In the genomic region with DNA sequence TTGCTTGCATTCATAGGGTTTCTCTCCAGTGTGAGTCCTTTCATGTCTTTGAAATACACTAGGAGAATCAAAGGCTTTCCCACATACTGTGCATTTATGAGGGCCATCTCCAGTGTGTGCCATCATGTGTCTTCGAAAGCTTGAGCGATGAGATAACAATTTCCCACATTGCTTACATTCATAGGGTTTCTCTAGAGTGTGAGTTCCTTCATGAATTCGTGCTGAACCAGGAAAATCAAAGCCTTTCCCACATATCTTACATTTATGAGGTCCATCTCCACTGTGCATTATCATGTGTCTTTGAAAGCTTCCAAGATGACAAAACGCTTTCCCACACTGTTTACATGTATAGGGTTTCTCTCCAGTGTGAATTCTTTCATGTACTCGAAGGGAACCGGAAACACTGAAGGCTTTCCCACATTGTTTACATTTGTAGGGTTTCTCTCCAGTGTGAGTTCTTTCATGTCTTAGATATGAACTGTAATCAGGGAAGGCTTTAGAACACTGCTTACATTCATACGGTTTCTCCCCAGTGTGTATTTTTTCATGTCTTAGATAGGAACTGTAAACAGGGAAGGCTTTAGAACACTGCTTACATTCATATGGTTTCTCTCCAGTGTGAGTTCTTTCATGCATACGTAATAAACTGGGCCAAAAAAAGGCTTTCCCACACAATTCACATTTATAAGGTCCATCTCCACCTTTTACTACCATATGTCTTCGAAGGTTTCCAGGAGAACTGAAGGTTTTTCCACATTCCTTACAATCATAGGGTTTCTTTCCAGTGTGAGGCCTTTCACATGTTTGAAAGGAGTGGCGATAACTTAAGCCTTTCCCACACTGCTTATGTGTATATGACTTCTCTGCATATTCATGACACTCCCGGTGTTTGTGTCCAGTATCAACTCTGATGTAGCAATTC, we compare ENCODE assay signal across 25 cellular contexts. TPM values are rescaled to one million over a fixed set of nuclear protein-coding genes. Genes with fewer than 3 reads are reported as not detected.
DNase-seq lines count a peak whose midpoint lies in the region; ATAC-seq lines count a peak whose summit lies in the region.
"Had no signal": no experiment of that assay in that cellular context is flagged by ENCODE, and none has a peak within 500 bp of the region (broad histone marks: within the 10 kb centered on the region; RNA-seq: fewer than 3 reads in every experiment).

No MANE protein-coding gene starts in this region.

- peaks cover 80 to 82% of the 10 kb centered on the region in 2 donors for H3K9me3 ChIP-seq in duodenal mucosa (ENCODE audit: control insufficient read depth in 1 of 2, low read length in 2 of 2)

- H3K36me3 ChIP-seq in duodenal mucosa (ENCODE audit: control insufficient read depth in 1 of 2, insufficient read depth in 2 of 2, low read length in 2 of 2) = peaks cover 54 to 68% of the 10 kb centered on the region in 2 donors
- peaks cover 9% of the 10 kb centered on the region for H3K36me3 ChIP-seq in mesendoderm (ENCODE audit: control insufficient read depth, insufficient read depth, low read length)

- DNase-seq in Caki2 (ENCODE audit: low read depth) = peak; percentile 26
- DNase-seq in OCI-M1 (lab: John Stamatoyannopoulos, UW) = peak; percentile 53
- peak; percentile 34 for DNase-seq in mesendoderm
- no peak for DNase-seq in NCI-H226
- no peak for DNase-seq in GM03348 (ENCODE audit: low spot score)
- no peak for DNase-seq in NCI-H146 treated with DMSO at 0.1 percent for 48 hours (lab: John Stamatoyannopoulos, UW; ENCODE audit: unreplicated experiment)
- DNase-seq: activated CD4-positive, alpha-beta T cell treated with anti-CD3 and anti-CD28 coated beads for 36 hours; activated naive CD4-positive, alpha-beta T cell; activated T-cell treated with anti-CD3 and anti-CD28 coated beads, Interleukin-2, amount 50 U/mL, for 4 hours; amniotic stem cell; central memory CD4-positive, alpha-beta T cell; head of caudate nucleus; left cardiac atrium; natural killer cell; NCI-H1105; NCI-H2029; NCI-H446; PC-9; stimulated activated CD4-positive, alpha-beta T cell treated with anti-CD3 and anti-CD28 coated beads, Interleukin-4, amount 100 ng/mL, for 4 hours; stimulated activated naive CD8-positive, alpha-beta T cell treated with anti-CD3 and anti-CD28 coated beads, Interleukin-15, amount 100 ng/mL, for 72 hours; tibial artery had no signal

- H4K8ac ChIP-seq in mesendoderm (ENCODE audit: low read depth, low read length) = no peak overlapping the region

- no peak overlapping the region for H3K23ac ChIP-seq in mesendoderm (ENCODE audit: low read length)

- no peak overlapping the region for H3K4me2 ChIP-seq in mesendoderm (ENCODE audit: low read length)
- H3K4me2 ChIP-seq: PC-9 had no signal

- in situ Hi-C loops in Caki2 (cut with HindIII; ENCODE audit: low pct_unique_long_range_greater_than_20kb, low sequenced_read_pairs) = no loop called here

- no peak overlapping the region for H3K18ac ChIP-seq in mesendoderm (ENCODE audit: low read length)

- no peak overlapping the region for H3K56ac ChIP-seq in mesendoderm (ENCODE audit: low read length)

- no peak for ATAC-seq in stimulated activated memory B cell treated with anti-CD40 and anti-IgM and Interleukin-4, amounts not matched to agents 10 μg/mL and 1 μg/mL and 100 μg/mL, for 72 hours
- ATAC-seq: activated CD4-positive, alpha-beta T cell treated with anti-CD3 and anti-CD28 coated beads for 36 hours; activated T-cell treated with anti-CD3 and anti-CD28 coated beads, Interleukin-2, amount 50 U/mL, for 4 hours; left cardiac atrium; natural killer cell; stimulated activated naive CD8-positive, alpha-beta T cell treated with anti-CD3 and anti-CD28 coated beads, Interleukin-15, amount 100 ng/mL, for 72 hours had no signal

- peaks cover 79% of the 10 kb centered on the region for H3K36me3 Mint-ChIP-seq in stimulated activated memory B cell treated with anti-CD40 and anti-IgM and Interleukin-4, amounts not matched to agents 10 μg/mL and 1 μg/mL and 100 μg/mL, for 72 hours

- no peaks in the 10 kb centered on the region for H3K27me3 Mint-ChIP-seq in stimulated activated memory B cell treated with anti-CD40 and anti-IgM and Interleukin-4, amounts not matched to agents 10 μg/mL and 1 μg/mL and 100 μg/mL, for 72 hours
- H3K27me3 Mint-ChIP-seq: activated CD4-positive, alpha-beta T cell treated with anti-CD3 and anti-CD28 coated beads for 36 hours; stimulated activated naive CD8-positive, alpha-beta T cell treated with anti-CD3 and anti-CD28 coated beads, Interleukin-15, amount 100 ng/mL, for 72 hours had no signal

- H3K27ac ChIP-seq in duodenal mucosa (ENCODE audit: low read depth, low read length) (no peak overlapping the region), mesendoderm (ENCODE audit: low read depth, low read length) (no peak overlapping the region)
- H3K27ac ChIP-seq: C4-2B, HL-60, PC-9, tibial artery had no signal

- H2BK5ac ChIP-seq in mesendoderm (ENCODE audit: low read length) = no peak overlapping the region

- H3K9ac ChIP-seq in duodenal mucosa (ENCODE audit: low read depth in 1 of 2, low read length in 2 of 2) (no peak overlapping the region), mesendoderm (ENCODE audit: low read length) (no peak overlapping the region)

- no peak overlapping the region for H2BK120ac ChIP-seq in mesendoderm (ENCODE audit: low read depth, low read length)

- H3K9me3 Mint-ChIP-seq in stimulated activated memory B cell treated with anti-CD40 and anti-IgM and Interleukin-4, amounts not matched to agents 10 μg/mL and 1 μg/mL and 100 μg/mL, for 72 hours = peaks cover 37% of the 10 kb centered on the region

- no peaks in the 10 kb centered on the region for H3K4me1 ChIP-seq in duodenal mucosa (ENCODE audit: control insufficient read depth in 1 of 2, insufficient read depth in 2 of 2, low read length in 2 of 2)
- H3K4me1 ChIP-seq in mesendoderm (ENCODE audit: control insufficient read depth, low read depth, low read length) = no peaks in the 10 kb centered on the region
- H3K4me1 ChIP-seq: tibial artery had no signal

- H3K4me3 Mint-ChIP-seq in stimulated activated memory B cell treated with anti-CD40 and anti-IgM and Interleukin-4, amounts not matched to agents 10 μg/mL and 1 μg/mL and 100 μg/mL, for 72 hours = no peak overlapping the region
- H3K4me3 Mint-ChIP-seq: activated CD4-positive, alpha-beta T cell treated with anti-CD3 and anti-CD28 coated beads for 36 hours; activated T-cell treated with anti-CD3 and anti-CD28 coated beads, Interleukin-2, amount 50 U/mL, for 4 hours; natural killer cell; stimulated activated naive CD8-positive, alpha-beta T cell treated with anti-CD3 and anti-CD28 coated beads, Interleukin-15, amount 100 ng/mL, for 72 hours had no signal

- H3K4me1 Mint-ChIP-seq in stimulated activated memory B cell treated with anti-CD40 and anti-IgM and Interleukin-4, amounts not matched to agents 10 μg/mL and 1 μg/mL and 100 μg/mL, for 72 hours = peaks cover 8% of the 10 kb centered on the region

- WGBS in mesendoderm (ENCODE audit: extremely low coverage, insufficient coverage, low lambda C conversion rate) = no CpG with 5 or more reads among the region's 11 CpGs

- H3K4me3 ChIP-seq in duodenal mucosa (ENCODE audit: low read depth in 1 of 2, low read length in 2 of 2) = peak overlapping the region; percentile 28 to 42
- peak overlapping the region; percentile 28 for H3K4me3 ChIP-seq in mesendoderm (ENCODE audit: low read length)
- H3K4me3 ChIP-seq: PC-9, tibial artery had no signal

- no peaks in the 10 kb centered on the region for H3K79me2 ChIP-seq in mesendoderm (ENCODE audit: control insufficient read depth, insufficient read depth, low read length)

- H4K5ac ChIP-seq in mesendoderm (ENCODE audit: low read length) = no peak overlapping the region

- no peak overlapping the region for H3K4ac ChIP-seq in mesendoderm (ENCODE audit: low read depth, low read length)

- H3K27ac Mint-ChIP-seq in stimulated activated memory B cell treated with anti-CD40 and anti-IgM and Interleukin-4, amounts not matched to agents 10 μg/mL and 1 μg/mL and 100 μg/mL, for 72 hours = no peak overlapping the region
- H3K27ac Mint-ChIP-seq: activated CD4-positive, alpha-beta T cell treated with anti-CD3 and anti-CD28 coated beads for 36 hours had no signal

- H3K27me3 ChIP-seq in duodenal mucosa (ENCODE audit: control insufficient read depth in 1 of 2, insufficient read depth in 2 of 2, low read length in 2 of 2) = no peaks in the 10 kb centered on the region
- H3K27me3 ChIP-seq in mesendoderm (ENCODE audit: insufficient read depth, low read length, poor library complexity) = no peaks in the 10 kb centered on the region
- H3K27me3 ChIP-seq: tibial artery had no signal

- H2BK15ac ChIP-seq in mesendoderm (replicated peaks; ENCODE audit: low read depth) = no peak overlapping the region

- H2AK5ac ChIP-seq in mesendoderm (ENCODE audit: low read length) = no peak overlapping the region

- no peaks in the 10 kb centered on the region for H3K79me1 ChIP-seq in mesendoderm (ENCODE audit: low read length)

RNA-seq across cellular contexts. Expression of a gene that starts 21.4 kb away (rescaled TPM):
- 6.6 and 7.4 TPM in 2 replicates for total RNA-seq in Caki2 (2014; rRNA removed; shearing (Covaris generic); ENCODE audit: low replicate concordance)
- 2.3 TPM for polyA plus RNA-seq in mesendoderm (2013, experiment 1 of 2)
- 2.3 TPM for polyA plus RNA-seq in mesendoderm (2013, experiment 2 of 2)

Comparison
In these comparisons a context has a peak if more than half of its experiments do, and no peak if none do; other contexts are left out.
1. DNase-seq: peak in Caki2 (single experiment), OCI-M1 (single experiment) and mesendoderm (single experiment); none in NCI-H226 (single experiment), GM03348 (single experiment) and NCI-H146 treated with DMSO at 0.1 percent for 48 hours (single experiment).